20 cellular contexts compared by ENCODE assay signal in genomic region chr2:209694748-209695147, GRCh38.
"Had no signal": no experiment of that assay in that cellular context is flagged by ENCODE, and none has a peak within 500 bp of the region (broad histone marks: within the 10 kb centered on the region; RNA-seq: fewer than 3 reads in every experiment).

No MANE protein-coding gene starts in this region.

- H3K9me3 Mint-ChIP-seq: effector memory CD8-positive, alpha-beta T cell had no signal

- H3K4me3 ChIP-seq: esophagus muscularis mucosa, gastrocnemius medialis, heart right ventricle, mucosa of descending colon, neural progenitor cell, ovary, upper lobe of left lung, uterus had no signal

- H3K4me2 ChIP-seq: neural progenitor cell had no signal

- ATAC-seq: effector memory CD8-positive, alpha-beta T cell; gastrocnemius medialis; heart right ventricle; left lobe of liver; mucosa of descending colon; naive thymus-derived CD8-positive, alpha-beta T cell; right cardiac atrium had no signal

- H3K27ac ChIP-seq: epithelial cell of prostate, esophagus muscularis mucosa, gastrocnemius medialis, heart right ventricle, neural progenitor cell, ovary, upper lobe of left lung, uterus had no signal

- H3K4me3 Mint-ChIP-seq: effector memory CD8-positive, alpha-beta T cell; naive thymus-derived CD8-positive, alpha-beta T cell; neural progenitor cell had no signal

- H3K4me1 ChIP-seq: esophagus muscularis mucosa, gastrocnemius medialis, heart right ventricle, neural progenitor cell, upper lobe of left lung, uterus had no signal

- H3K4me1 Mint-ChIP-seq: naive thymus-derived CD8-positive, alpha-beta T cell had no signal

- H3K9me3 ChIP-seq: esophagus muscularis mucosa, gastrocnemius medialis, heart right ventricle, mucosa of descending colon, ovary, upper lobe of left lung, uterus had no signal

- H3K9ac ChIP-seq: neural progenitor cell had no signal

- H3K27ac Mint-ChIP-seq: effector memory CD8-positive, alpha-beta T cell; naive thymus-derived CD8-positive, alpha-beta T cell; neural progenitor cell; progenitor cell of endocrine pancreas had no signal

- H2AFZ ChIP-seq: neural progenitor cell had no signal

- H3K27me3 ChIP-seq: esophagus muscularis mucosa, gastrocnemius medialis, heart right ventricle, neural progenitor cell, ovary, upper lobe of left lung, uterus had no signal

- H3K36me3 Mint-ChIP-seq: naive thymus-derived CD8-positive, alpha-beta T cell had no signal

- H3K27me3 Mint-ChIP-seq: effector memory CD8-positive, alpha-beta T cell; naive thymus-derived CD8-positive, alpha-beta T cell had no signal

- H3K36me3 ChIP-seq: esophagus muscularis mucosa, gastrocnemius medialis, ovary, upper lobe of left lung, uterus had no signal

- DNase-seq: effector memory CD8-positive, alpha-beta T cell; gastrocnemius medialis; heart right ventricle; hypothalamus; mammary epithelial cell; mucosa of descending colon; naive thymus-derived CD8-positive, alpha-beta T cell; nucleus accumbens; ovary; small intestine; stimulated activated CD4-positive, alpha-beta T cell treated with anti-CD3 and anti-CD28 coated beads, Interleukin-12 subunit alpha, Interleukin-12 subunit beta, amount 100 ng/mL, for 4 hours; stimulated activated naive CD4-positive, alpha-beta T cell treated with Interleukin-2 at 50 U/mL for 16 hours; upper lobe of left lung; uterus had no signal
